ENCODE assay signal across 7 cellular contexts in genomic region chrX:11351375-11352295, GRCh38. TPM values are rescaled to one million over a fixed set of nuclear protein-coding genes. Genes with fewer than 3 reads are reported as not detected.
DNase-seq lines count a peak whose midpoint lies in the region; ATAC-seq and TF ChIP-seq lines count a peak whose summit lies in the region.

No MANE protein-coding gene starts in this region.

- H3K27ac Mint-ChIP-seq in T-helper 17 cell, result peak overlapping the region; percentile 19

- H3K4me2 ChIP-seq in hepatocyte, result no peak overlapping the region

- H3K9me3 ChIP-seq in T-helper 17 cell (ENCODE audit: control insufficient read depth, low read length, poor library complexity, severe bottlenecking) (no peaks in the 10 kb centered on the region), hepatocyte (ENCODE audit: low read depth) (no peaks in the 10 kb centered on the region)

- H3K27me3 ChIP-seq in hepatocyte, result no peaks in the 10 kb centered on the region

- H2AFZ ChIP-seq in hepatocyte, result no peak overlapping the region

- H3K4me1 Mint-ChIP-seq in T-helper 17 cell, result no peaks in the 10 kb centered on the region

- H3K36me3 Mint-ChIP-seq in T-helper 17 cell (ENCODE audit: low read depth), result no peaks in the 10 kb centered on the region

- no peaks in the 10 kb centered on the region for H3K27me3 Mint-ChIP-seq in T-helper 17 cell

- H3K36me3 ChIP-seq in hepatocyte (replicated peaks; ENCODE audit: insufficient read depth, low read depth) (no peaks in the 10 kb centered on the region), urinary bladder (ENCODE audit: insufficient read depth) (no peaks in the 10 kb centered on the region)

- H3K27ac ChIP-seq in hepatocyte (peak overlapping the region; percentile 52), urinary bladder (ENCODE audit: low read depth) (peak overlapping the region; percentile 6)

- 60% methylated on average over 11 of the region's 11 CpGs for WGBS in hepatocyte (ENCODE audit: low lambda C conversion rate, missing lambda C conversion rate)
- 29% methylated on average over 11 of the region's 11 CpGs for WGBS in urinary bladder

- ATAC-seq in GM21825 (IDR thresholded peaks at IDR 0.05; ENCODE audit: unreplicated experiment), result peak; percentile 28
- no peak for ATAC-seq in T-helper 17 cell

- peaks cover 15% of the 10 kb centered on the region for H3K4me1 ChIP-seq in hepatocyte (ENCODE audit: insufficient read depth)
- no peaks in the 10 kb centered on the region for H3K4me1 ChIP-seq in urinary bladder (ENCODE audit: insufficient read depth)

- TF ChIP-seq CTCF in hepatocyte (IDR thresholded peaks at IDR 0.05; ENCODE audit: poor library complexity), result no peak

- H3K4me3 ChIP-seq in hepatocyte, result no peak overlapping the region
- no peak overlapping the region for H3K4me3 ChIP-seq in urinary bladder (ENCODE audit: low read depth, low read length)

- DNase-seq in T-helper 17 cell (no peak), hepatocyte (ENCODE audit: low spot score) (no peak), SKM-1 treated with dmso at 0.1 percent for 144 hours (lab: John Stamatoyannopoulos, UW; ENCODE audit: unreplicated experiment) (no peak), NCI-H1105 treated with DMSO at 0.1 percent for 48 hours (lab: John Stamatoyannopoulos, UW) (no peak)
- DNase-seq in stimulated activated CD8-positive, alpha-beta memory T cell treated with anti-CD3 and anti-CD28 coated beads, Interleukin-4, amount 100 ng/mL, for 48 hours, result no peak

- no peaks in the 10 kb centered on the region for H4K20me1 ChIP-seq in hepatocyte (ENCODE audit: insufficient read depth, poor library complexity, severe bottlenecking)

- H3K9me2 ChIP-seq in hepatocyte (replicated peaks; ENCODE audit: insufficient read depth), result no peaks in the 10 kb centered on the region

- peaks cover 3% of the 10 kb centered on the region for H3K79me2 ChIP-seq in hepatocyte

- no peak overlapping the region for H3K4me3 Mint-ChIP-seq in T-helper 17 cell

RNA-seq across cellular contexts. Expression of gene AMELX, which starts 58.4 kb away (rescaled TPM):
- not detected for total RNA-seq in T-helper 17 cell
- not detected in 2 replicates for total RNA-seq in hepatocyte
- polyA plus RNA-seq in hepatocyte, result not detected in 2 replicates
- not detected for total RNA-seq in urinary bladder
- polyA plus RNA-seq in urinary bladder, result not detected
